Comparison of ENCODE assay signal across 3 cellular contexts in genomic region chr5:10265245-10266109, GRCh38.
TF ChIP-seq lines count a peak whose summit lies in the region.

No MANE protein-coding gene starts in this region.

TF ChIP-seq in SK-N-SH, 30 proteins besides CTCF, POLR2A, EP300 and RAD21:
- TF ChIP-seq FOSL2 (IDR thresholded peaks at IDR 0.05; ENCODE audit: borderline replicate concordance, low read depth) (no peak), POLR2AphosphoS5 (IDR thresholded peaks at IDR 0.05; ENCODE audit: low read depth, low read length) (peak; percentile 12; the same call in 1 of the 2 replicates)

TF ChIP-seq in SK-N-SH treated with all-trans-retinoic acid at 6 μM for 48 hours, 23 proteins besides CTCF, POLR2A, EP300 and RAD21:
- TF ChIP-seq PPARA (CRISPR knock-in tag; IDR thresholded peaks at IDR 0.05; ENCODE audit: borderline replicate concordance) (no peak), BACH2 (CRISPR knock-in tag; IDR thresholded peaks at IDR 0.05; ENCODE audit: borderline replicate concordance) (no peak), PATZ1 (CRISPR knock-in tag; IDR thresholded peaks at IDR 0.05; ENCODE audit: borderline replicate concordance) (no peak), ZFP3 (CRISPR knock-in tag; IDR thresholded peaks at IDR 0.05) (no peak), ZNF8 (CRISPR knock-in tag; IDR thresholded peaks at IDR 0.05) (no peak)

TF ChIP-seq in K562, 482 proteins besides CTCF, POLR2A, EP300 and RAD21:
- TF ChIP-seq IFI16 (CRISPR knock-in tag; IDR thresholded peaks at IDR 0.05): no peak
- no peak for TF ChIP-seq PBX2 (CRISPR knock-in tag; IDR thresholded peaks at IDR 0.05; ENCODE audit: low read depth)
- no peak for TF ChIP-seq PBX2 (tag; conservative IDR thresholded peaks at IDR 0.05; ENCODE audit: low read depth)
- peak; percentile 59 for TF ChIP-seq POLR2AphosphoS2 (IDR thresholded peaks at IDR 0.05; ENCODE audit: low read length)
- TF ChIP-seq ZSCAN32 (CRISPR knock-in tag; IDR thresholded peaks at IDR 0.05): peak; percentile 18; the same call in 1 of the 2 replicates
- no peak for TF ChIP-seq CSDE1 (IDR thresholded peaks at IDR 0.05)
- TF ChIP-seq HLTF (IDR thresholded peaks at IDR 0.05): no peak
- no peak for TF ChIP-seq HSF4 (CRISPR knock-in tag; IDR thresholded peaks at IDR 0.05; ENCODE audit: borderline replicate concordance)
- TF ChIP-seq POLR2G (IDR thresholded peaks at IDR 0.05; ENCODE audit: low read depth, low read length): peak; percentile 47; the same call in 1 of the 2 replicates
- no peak for TF ChIP-seq SRSF1 (IDR thresholded peaks at IDR 0.05; ENCODE audit: low read depth, low read length)
- no peak for TF ChIP-seq ELK1 (CRISPR knock-in tag; IDR thresholded peaks at IDR 0.05)
- TF ChIP-seq HBP1 (CRISPR knock-in tag; IDR thresholded peaks at IDR 0.05): peak; percentile 42; the same call in 1 of the 2 replicates
- no peak for TF ChIP-seq TAF9B (IDR thresholded peaks at IDR 0.05; ENCODE audit: partially characterized antibody)
- TF ChIP-seq POLR2B (IDR thresholded peaks at IDR 0.05; ENCODE audit: low read depth, partially characterized antibody): peak; percentile 70
- no peak; the same call in 1 of the 2 replicates for TF ChIP-seq POLR2H (tag; IDR thresholded peaks at IDR 0.05; ENCODE audit: low read depth)
- no peak for TF ChIP-seq ZNF184 (CRISPR knock-in tag; IDR thresholded peaks at IDR 0.05)
- 0 out of 2 replicates have a peak, but pooled peaks have one; percentile 31 for TF ChIP-seq ZBTB17 (CRISPR knock-in tag; IDR thresholded peaks at IDR 0.05)
- peak; percentile 44; the same call in 1 of the 2 replicates for TF ChIP-seq ERF (CRISPR knock-in tag; IDR thresholded peaks at IDR 0.05)
- TF ChIP-seq ZNF589 (CRISPR knock-in tag; IDR thresholded peaks at IDR 0.05; ENCODE audit: low read depth): no peak
- TF ChIP-seq THRB (CRISPR knock-in tag; conservative IDR thresholded peaks at IDR 0.05): 0 out of 2 replicates have a peak, but pooled peaks have one; percentile 10
- TF ChIP-seq GATAD2B (IDR thresholded peaks at IDR 0.05; ENCODE audit: borderline replicate concordance): no peak
- TF ChIP-seq EWSR1 (IDR thresholded peaks at IDR 0.05; ENCODE audit: borderline replicate concordance, low read depth, partially characterized antibody): peak; percentile 89
- TF ChIP-seq ZC3H11A (IDR thresholded peaks at IDR 0.05; ENCODE audit: low read depth, low read length): no peak
- no peak for TF ChIP-seq RFX7 (CRISPR knock-in tag; IDR thresholded peaks at IDR 0.05)
- TF ChIP-seq ELF4 (CRISPR knock-in tag; IDR thresholded peaks at IDR 0.05): no peak
- 0 out of 2 replicates have a peak, but pooled peaks have one; percentile 21 for TF ChIP-seq MBD2 (IDR thresholded peaks at IDR 0.05; ENCODE audit: borderline replicate concordance, low read depth)
- TF ChIP-seq SUPT5H (IDR thresholded peaks at IDR 0.05): peak; percentile 83
- no peak for TF ChIP-seq DPF2 (IDR thresholded peaks at IDR 0.05)
- no peak for TF ChIP-seq FOXA1 (IDR thresholded peaks at IDR 0.05; ENCODE audit: borderline replicate concordance)
- TF ChIP-seq BRCA1 (IDR thresholded peaks at IDR 0.05): no peak
- TF ChIP-seq BRCA1 (CRISPR knock-in tag; IDR thresholded peaks at IDR 0.05): no peak
- no peak for TF ChIP-seq ZNF324 (CRISPR knock-in tag; IDR thresholded peaks at IDR 0.05)
- no peak for TF ChIP-seq NBN (IDR thresholded peaks at IDR 0.05; ENCODE audit: low read depth)
- TF ChIP-seq PREB (CRISPR knock-in tag; IDR thresholded peaks at IDR 0.05): no peak
- peak in 1 of 2 experiments; percentile 70; a peak in 2 of 4 replicates for TF ChIP-seq SIN3A (IDR thresholded peaks at IDR 0.05; ENCODE audit: borderline replicate concordance in 2 of 2, control insufficient read depth in 1 of 2, low read depth in 2 of 2, low read length in 2 of 2)
- no peak for TF ChIP-seq TFAM (CRISPR knock-in tag; conservative IDR thresholded peaks at IDR 0.05)
- TF ChIP-seq ZNF449 (CRISPR knock-in tag; IDR thresholded peaks at IDR 0.05): no peak
- TF ChIP-seq ZNF263 (CRISPR knock-in tag; IDR thresholded peaks at IDR 0.05; ENCODE audit: borderline replicate concordance): no peak
- TF ChIP-seq TEAD4 (IDR thresholded peaks at IDR 0.05; ENCODE audit: low read length): peak; percentile 24; the same call in 1 of the 2 replicates
- no peak for TF ChIP-seq TEAD4 (CRISPR knock-in tag; IDR thresholded peaks at IDR 0.05; ENCODE audit: borderline replicate concordance)
- TF ChIP-seq KAT2B (IDR thresholded peaks at IDR 0.05; ENCODE audit: low read depth, low read length): no peak
- TF ChIP-seq ILF3 (IDR thresholded peaks at IDR 0.05; ENCODE audit: borderline replicate concordance): peak; percentile 51; the same call in 1 of the 2 replicates
- 0 out of 2 replicates have a peak, but pooled peaks have one; percentile 4 for TF ChIP-seq OTX1 (CRISPR knock-in tag; IDR thresholded peaks at IDR 0.05)
- TF ChIP-seq E2F8 (IDR thresholded peaks at IDR 0.05; ENCODE audit: low read depth, partially characterized antibody): peak; percentile 49
- TF ChIP-seq POLR2AphosphoS5 (IDR thresholded peaks at IDR 0.05; ENCODE audit: control insufficient read depth, insufficient read depth, low read depth, low read length): peak; percentile 70
- TF ChIP-seq HMBOX1 (IDR thresholded peaks at IDR 0.05): peak; percentile 82
- TF ChIP-seq L3MBTL2 (IDR thresholded peaks at IDR 0.05): no peak
- no peak for TF ChIP-seq MAFF (IDR thresholded peaks at IDR 0.05; ENCODE audit: low read length)
